21 cellular contexts compared by ENCODE assay signal in the genomic region with DNA sequence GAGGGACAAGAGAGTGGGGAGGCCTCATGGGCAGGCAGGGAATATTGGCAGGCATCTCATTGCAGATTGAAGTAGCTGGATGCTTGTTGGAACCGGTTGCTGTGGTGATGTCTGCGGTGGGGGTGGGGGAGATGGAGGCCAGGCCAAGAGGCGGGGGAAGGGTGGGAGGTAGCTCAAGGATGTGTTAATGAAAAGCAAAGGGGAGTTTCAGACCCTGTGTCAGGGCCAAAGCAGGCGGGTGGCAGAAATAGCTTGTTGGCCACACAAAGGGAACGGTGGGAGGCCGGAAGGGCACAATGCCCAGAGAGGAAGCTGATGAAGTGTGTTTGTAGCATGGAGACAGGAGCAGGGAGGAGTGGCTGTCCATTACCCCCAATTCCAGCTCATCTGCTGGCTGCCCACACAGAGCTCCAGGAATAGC. TPM values are rescaled to one million over a fixed set of nuclear protein-coding genes. Genes with fewer than 3 reads are reported as not detected.
DNase-seq lines count a peak whose midpoint lies in the region; ATAC-seq and TF ChIP-seq lines count a peak whose summit lies in the region.
"Had no signal": no experiment of that assay in that cellular context is flagged by ENCODE, and none has a peak within 500 bp of the region (broad histone marks: within the 10 kb centered on the region; RNA-seq: fewer than 3 reads in every experiment).

No MANE protein-coding gene starts in this region.

- DNase-seq in DMS79 treated with DMSO at 0.1 percent for 48 hours (lab: John Stamatoyannopoulos, UW) (peak; percentile 63), NCI-H1417 treated with DMSO at 0.1 percent for 48 hours (lab: John Stamatoyannopoulos, UW) (peak; percentile 69), mesendoderm (peak; percentile 22), left lung (no peak), RPMI8226 (no peak)
- DNase-seq: activated CD4-positive, CD25-positive, alpha-beta regulatory T cell; activated CD8-positive, alpha-beta T cell treated with anti-CD3 and anti-CD28 coated beads for 36 hours; CD4-positive, alpha-beta memory T cell; erythroblast; HCEC 1CT; left cardiac atrium; stimulated activated naive CD4-positive, alpha-beta T cell; T-helper 9 cell; thyroid gland had no signal

- H3K56ac ChIP-seq in mesendoderm (ENCODE audit: low read length), result no peak overlapping the region

- H3K79me2 ChIP-seq in mesendoderm (ENCODE audit: control insufficient read depth, insufficient read depth, low read length), result no peaks in the 10 kb centered on the region

- WGBS in mesendoderm (ENCODE audit: extremely low coverage, insufficient coverage, low lambda C conversion rate), result no CpG with 5 or more reads among the region's 6 CpGs

- no peak for TF ChIP-seq CTCF in left lung (IDR thresholded peaks at IDR 0.05)

- no peak overlapping the region for H3K9ac ChIP-seq in mesendoderm (ENCODE audit: low read length)

- H3K9me3 ChIP-seq in left lung, result no peaks in the 10 kb centered on the region
- H3K9me3 ChIP-seq: psoas muscle, thyroid gland had no signal

- H4K8ac ChIP-seq in mesendoderm (ENCODE audit: low read depth, low read length), result no peak overlapping the region

- no peak overlapping the region for H3K4me2 ChIP-seq in mesendoderm (ENCODE audit: low read length)

- ATAC-seq in GM18861 (IDR thresholded peaks at IDR 0.05; ENCODE audit: unreplicated experiment) (no peak), left lung (no peak)
- ATAC-seq: activated CD8-positive, alpha-beta T cell treated with anti-CD3 and anti-CD28 coated beads for 36 hours; left cardiac atrium; natural killer cell treated with Interleukin-12 subunit alpha and Interleukin-12 subunit beta and Interleukin-15 and Interleukin-18, amount 100 ng/mL, for 72 hours; psoas muscle had no signal

- H3K4ac ChIP-seq in mesendoderm (ENCODE audit: low read depth, low read length), result no peak overlapping the region

- H2AK5ac ChIP-seq in mesendoderm (ENCODE audit: low read length), result no peak overlapping the region

- no peak overlapping the region for H4K5ac ChIP-seq in mesendoderm (ENCODE audit: low read length)

- H3K79me1 ChIP-seq in mesendoderm (ENCODE audit: low read length), result no peaks in the 10 kb centered on the region

- H2BK5ac ChIP-seq in mesendoderm (ENCODE audit: low read length), result no peak overlapping the region

- H2BK15ac ChIP-seq in mesendoderm (replicated peaks; ENCODE audit: low read depth), result no peak overlapping the region

- H3K4me1 ChIP-seq in mesendoderm (ENCODE audit: control insufficient read depth, low read depth, low read length) (peaks cover 3% of the 10 kb centered on the region), left lung (no peaks in the 10 kb centered on the region)
- H3K4me1 ChIP-seq: psoas muscle had no signal

- no peak overlapping the region for H3K4me3 ChIP-seq in mesendoderm (ENCODE audit: low read length)
- H3K4me3 ChIP-seq in left lung, result no peak overlapping the region
- H3K4me3 ChIP-seq: psoas muscle, skin epidermis, thyroid gland had no signal

- peak overlapping the region; percentile 56 for H3K27ac ChIP-seq in angular gyrus (ENCODE audit: low read depth, low read length)
- no peak overlapping the region for H3K27ac ChIP-seq in mesendoderm (ENCODE audit: low read depth, low read length)
- H3K27ac ChIP-seq in left lung, result no peak overlapping the region
- H3K27ac ChIP-seq: psoas muscle, skin epidermis, thyroid gland had no signal

- H3K27me3 ChIP-seq in mesendoderm (ENCODE audit: insufficient read depth, low read length, poor library complexity) (no peaks in the 10 kb centered on the region), left lung (peaks cover 0 to 59% of the 10 kb centered on the region in 2 donors)
- H3K27me3 ChIP-seq: thyroid gland had no signal

- intact Hi-C loops in left lung (cut with DNase I), result no loop called here

- H3K36me3 ChIP-seq in mesendoderm (ENCODE audit: control insufficient read depth, insufficient read depth, low read length), result no peaks in the 10 kb centered on the region
- H3K36me3 ChIP-seq in left lung, result no peaks in the 10 kb centered on the region
- H3K36me3 ChIP-seq: thyroid gland had no signal

- no peak overlapping the region for H3K18ac ChIP-seq in mesendoderm (ENCODE audit: low read length)

- no peak overlapping the region for H2BK120ac ChIP-seq in mesendoderm (ENCODE audit: low read depth, low read length)

- H3K23ac ChIP-seq in mesendoderm (ENCODE audit: low read length), result no peak overlapping the region

RNA-seq across cellular contexts. Expression of a gene that starts 28.0 kb away (rescaled TPM):
- polyA plus RNA-seq in mesendoderm (2013, experiment 1 of 2), result 1.7 TPM
- polyA plus RNA-seq in mesendoderm (2013, experiment 2 of 2), result 1.6 TPM
- 1 to 10 TPM in 1 of 2 donors, not detected in 1; 3.2 TPM for total RNA-seq in left lung
- total RNA-seq: cardiac septum; CD4-positive, alpha-beta memory T cell; HT1080; left cardiac atrium; natural killer cell treated with Interleukin-12 subunit alpha and Interleukin-12 subunit beta and Interleukin-15 and Interleukin-18, amount 100 ng/mL, for 72 hours; psoas muscle had no signal
- polyA plus RNA-seq: CD4-positive, alpha-beta memory T cell had no signal

Comparison
In these comparisons a context has a peak if more than half of its experiments do, and no peak if none do; other contexts are left out.
1. DNase-seq: peak in DMS79 treated with DMSO at 0.1 percent for 48 hours (single experiment), NCI-H1417 treated with DMSO at 0.1 percent for 48 hours (single experiment) and mesendoderm (single experiment); none in left lung (0 of 2) and RPMI8226 (single experiment).